Comparison of ENCODE assay signal across 8 cellular contexts in genomic region chr21:45981154-45981606, GRCh38. TPM values are rescaled to one million over a fixed set of nuclear protein-coding genes. Genes with fewer than 3 reads are reported as not detected.
DNase-seq lines count a peak whose midpoint lies in the region; ATAC-seq and TF ChIP-seq lines count a peak whose summit lies in the region.

No MANE protein-coding gene starts in this region.

- no peaks in the 10 kb centered on the region for H3K27me3 ChIP-seq in psoas muscle (ENCODE audit: insufficient read depth in 3 of 3, low read length in 2 of 3)

- H3K4me3 ChIP-seq in astrocyte of the spinal cord (ENCODE audit: low read depth, low read length): peak overlapping the region; percentile 45
- peak overlapping the region; percentile 69 for H3K4me3 ChIP-seq in psoas muscle

- DNase-seq in DMS53 treated with DMSO at 0.1 percent for 48 hours (lab: John Stamatoyannopoulos, UW; ENCODE audit: unreplicated experiment) (peak; percentile 23), M059J (ENCODE audit: low read depth) (peak; percentile 88), T-helper 1 cell (peak; percentile 42 to 52 (median 47)), astrocyte of the spinal cord (ENCODE audit: low read depth, low spot score) (peak; percentile 93), hepatic stellate cell (ENCODE audit: low spot score) (peak; percentile 93), psoas muscle (peak; percentile 84 to 92)

- no peaks in the 10 kb centered on the region for H3K9me3 ChIP-seq in psoas muscle

- H3K27ac ChIP-seq in psoas muscle: peak overlapping the region; percentile 66

- WGBS in psoas muscle, 3 donors: 1 to 2% (median 1%) methylated on average over 23 to 29 of the region's 29 CpGs

- intact Hi-C loops in psoas muscle (cut with DNase I): loop anchor here in 1 of 2 donors (10.0 kb wide), 1 partner anchor 1646 kb away; the partner anchor contains the start of gene CFAP410

- ATAC-seq in psoas muscle: peak; percentile 65 to 82 (median 72)
- ATAC-seq in GM21825 (IDR thresholded peaks at IDR 0.05; ENCODE audit: unreplicated experiment): no peak
- ATAC-seq in GM21737 (IDR thresholded peaks at IDR 0.05; ENCODE audit: unreplicated experiment): no peak

- peaks cover 0 to 23% of the 10 kb centered on the region in 2 donors for H3K36me3 ChIP-seq in psoas muscle (ENCODE audit: insufficient read depth in 1 of 2, low read depth in 1 of 2)

- no peaks in the 10 kb centered on the region for H3K4me1 ChIP-seq in psoas muscle

- in situ Hi-C loops in astrocyte of the spinal cord (cut with HindIII; ENCODE audit: low sequenced_read_pairs): no loop called here

- TF ChIP-seq CTCF in astrocyte of the spinal cord (IDR thresholded peaks at IDR 0.05; ENCODE audit: low read depth, low read length): no peak
- no peak for TF ChIP-seq CTCF in psoas muscle (IDR thresholded peaks at IDR 0.05)

RNA-seq across cellular contexts. Expression of gene COL6A1, which starts 0.4 kb away (rescaled TPM):
- 147 and 271 TPM in 2 replicates for total RNA-seq in M059J (2014; rRNA removed; shearing (Covaris generic))
- total RNA-seq in psoas muscle: 10 to 100 TPM; 36.1 to 83.0 (median 61.9) TPM
- 10 to 100 TPM; 29.4 to 32.1 (median 30.4) TPM for polyA plus RNA-seq in psoas muscle

Comparison
In these comparisons a context has a peak if more than half of its experiments do, and no peak if none do; other contexts are left out.
1. DNase-seq: peak in every context shown above with its lines; median percentile 93 in astrocyte of the spinal cord; 93 in hepatic stellate cell; 88 in M059J; 88 in psoas muscle; 47 in T-helper 1 cell; 23 in DMS53 treated with DMSO at 0.1 percent for 48 hours.
2. ATAC-seq: peak in psoas muscle (4 of 4); none in GM21825 (single experiment) and GM21737 (single experiment).